ENCODE assay signal across 8 cellular contexts in genomic region chr6:36386495-36387439, GRCh38. TPM values are rescaled to one million over a fixed set of nuclear protein-coding genes. Genes with fewer than 3 reads are reported as not detected.
A peak's percentile ranks its signal among the peaks of the same experiment; 100 is the strongest.
DNase-seq lines count a peak whose midpoint lies in the region; ATAC-seq, FAIRE-seq and TF ChIP-seq lines count a peak whose summit lies in the region.

No MANE protein-coding gene starts in this region.

- DNase-seq in NCI-H1417 (lab: John Stamatoyannopoulos, UW) (peak; percentile 71 to 82 (median 74)), NCI-H1417 treated with DMSO at 0.1 percent for 48 hours (lab: John Stamatoyannopoulos, UW) (no peak), NCI-H2227 treated with DMSO at 0.1 percent for 48 hours (lab: John Stamatoyannopoulos, UW) (peak; percentile 35), Right ventricle myocardium superior (no peak), pancreas (peak in 4 of 6 donors; percentile 15 to 63 (median 40))
- DNase-seq in activated naive CD4-positive, alpha-beta T cell treated with anti-CD3 and anti-CD28 coated beads, Interleukin-2, amount 50 U/mL, for 72 hours (ENCODE audit: low spot score in 2 of 2): peak in 1 of 2 donors; percentile 16

- peak overlapping the region; percentile 34 to 69 (median 50) for H3K4me3 ChIP-seq in pancreas

- H3K4me1 ChIP-seq in pancreas: no peaks in the 10 kb centered on the region

- H3K9me3 Mint-ChIP-seq in activated naive CD4-positive, alpha-beta T cell treated with anti-CD3 and anti-CD28 coated beads, Interleukin-2, amount 50 U/mL, for 72 hours: no peaks in the 10 kb centered on the region

- H3K9me3 ChIP-seq in pancreas: no peaks in the 10 kb centered on the region

- no peaks in the 10 kb centered on the region for H3K27me3 ChIP-seq in pancreas

- peaks cover 0 to 13% of the 10 kb centered on the region in 2 donors for H3K36me3 Mint-ChIP-seq in activated naive CD4-positive, alpha-beta T cell treated with anti-CD3 and anti-CD28 coated beads, Interleukin-2, amount 50 U/mL, for 72 hours

- no peaks in the 10 kb centered on the region for H3K36me3 ChIP-seq in pancreas

- no peak for FAIRE-seq in pancreas (lab: Jason Lieb, UNC)

- WGBS in pancreas, 2 donors: 1% methylated on average over 33 of the region's 33 CpGs

- TF ChIP-seq CTCF in pancreas (IDR thresholded peaks at IDR 0.05): no peak

- ATAC-seq in activated naive CD4-positive, alpha-beta T cell treated with anti-CD3 and anti-CD28 coated beads, Interleukin-2, amount 50 U/mL, for 72 hours: peak; percentile 26 to 50
- ATAC-seq in Right ventricle myocardium superior (ENCODE audit: poor library complexity) (peak; percentile 60), pancreas (peak; percentile 44 to 70 (median 66)), HG03196 (IDR thresholded peaks at IDR 0.05; ENCODE audit: unreplicated experiment) (no peak), HG03342 (IDR thresholded peaks at IDR 0.05; ENCODE audit: unreplicated experiment) (no peak)

- intact Hi-C loops in Right ventricle myocardium superior (cut with DNase I) (no loop called here), pancreas (cut with DNase I) (no loop called here)

- H3K27ac Mint-ChIP-seq in activated naive CD4-positive, alpha-beta T cell treated with anti-CD3 and anti-CD28 coated beads, Interleukin-2, amount 50 U/mL, for 72 hours: peak overlapping the region; percentile 62 to 73

- H3K27ac ChIP-seq in pancreas: peak overlapping the region in 2 of 4 donors; percentile 30 to 45

RNA-seq across cellular contexts. Expression of gene ETV7, which starts 0.7 kb away (rescaled TPM):
- total RNA-seq in activated naive CD4-positive, alpha-beta T cell treated with anti-CD3 and anti-CD28 coated beads, Interleukin-2, amount 50 U/mL, for 72 hours: 1 to 10 TPM in 1 of 2 donors, under 1 TPM in 1; 0.16 to 2.0 TPM
- total RNA-seq in Right ventricle myocardium superior: not detected
- total RNA-seq in pancreas: 1 to 10 TPM in 2 of 6 donors, under 1 TPM in 4; 0.16 to 4.6 (median 0.47) TPM
- polyA plus RNA-seq in pancreas: 1 to 10 TPM; 1.7 to 2.2 TPM

RNA-seq across cellular contexts. Expression of gene BNIP5, which starts 50.1 kb away (rescaled TPM):
- not detected for total RNA-seq in activated naive CD4-positive, alpha-beta T cell treated with anti-CD3 and anti-CD28 coated beads, Interleukin-2, amount 50 U/mL, for 72 hours
- total RNA-seq in Right ventricle myocardium superior (not detected), pancreas (10 to 100 TPM in 2 of 6 donors, under 1 TPM in 4; 0.13 to 37.5 (median 0.38) TPM)
- polyA plus RNA-seq in pancreas: 1 to 10 TPM in 1 of 2 donors, under 1 TPM in 1; 0.12 to 1.1 TPM

RNA-seq across cellular contexts. Expression of gene PXT1, which starts 55.9 kb away (rescaled TPM):
- total RNA-seq in activated naive CD4-positive, alpha-beta T cell treated with anti-CD3 and anti-CD28 coated beads, Interleukin-2, amount 50 U/mL, for 72 hours: under 1 TPM in 1 of 2 donors, not detected in 1; 0.80 TPM
- total RNA-seq in Right ventricle myocardium superior (0.13 TPM), pancreas (not detected)
- polyA plus RNA-seq in pancreas: not detected

RNA-seq across cellular contexts. Expression of gene KCTD20, which starts 56.0 kb away (rescaled TPM):
- 10 to 100 TPM; 28.9 to 54.8 TPM for total RNA-seq in activated naive CD4-positive, alpha-beta T cell treated with anti-CD3 and anti-CD28 coated beads, Interleukin-2, amount 50 U/mL, for 72 hours
- total RNA-seq in Right ventricle myocardium superior (22.1 TPM), pancreas (10 to 100 TPM in 3 of 6 donors, 1 to 10 TPM in 3; 8.8 to 21.7 (median 11.0) TPM)
- polyA plus RNA-seq in pancreas: 10 to 100 TPM in 1 of 2 donors, 1 to 10 TPM in 1; 9.8 to 10.3 TPM

Comparison
In these comparisons a context has a peak if more than half of its experiments do, and no peak if none do; other contexts are left out.
1. DNase-seq: peak in NCI-H1417 (3 of 3), NCI-H2227 treated with DMSO at 0.1 percent for 48 hours (single experiment) and pancreas (4 of 6); none in NCI-H1417 treated with DMSO at 0.1 percent for 48 hours (single experiment) and Right ventricle myocardium superior (single experiment).
2. ATAC-seq: peak in activated naive CD4-positive, alpha-beta T cell treated with anti-CD3 and anti-CD28 coated beads, Interleukin-2, amount 50 U/mL, for 72 hours (2 of 2), Right ventricle myocardium superior (single experiment) and pancreas (4 of 4); none in HG03196 (single experiment) and HG03342 (single experiment).